20 cellular contexts compared by ENCODE assay signal in genomic region chr4:144574004-144574403, GRCh38.
DNase-seq lines count a peak whose midpoint lies in the region; ATAC-seq and TF ChIP-seq lines count a peak whose summit lies in the region.
"Had no signal": no experiment of that assay in that cellular context is flagged by ENCODE, and none has a peak within 500 bp of the region (broad histone marks: within the 10 kb centered on the region; RNA-seq: fewer than 3 reads in every experiment).

No MANE protein-coding gene starts in this region.

- no peaks in the 10 kb centered on the region for H3F3A ChIP-seq in Loucy (ENCODE audit: low read depth)

- TF ChIP-seq CTCF in mammary epithelial cell (conservative IDR thresholded peaks at IDR 0.05 in 1 of 2, IDR thresholded peaks at IDR 0.05 in 1 of 2; ENCODE audit: extremely low read depth in 1 of 2, insufficient read depth in 1 of 2, low read depth in 1 of 2, low read length in 2 of 2): no peak
- TF ChIP-seq CTCF in MCF 10A (IDR thresholded peaks at IDR 0.05; ENCODE audit: unreplicated experiment): no peak
- no peak for TF ChIP-seq CTCF in Loucy (conservative IDR thresholded peaks at IDR 0.05; ENCODE audit: low read length)

- no peaks in the 10 kb centered on the region for H3K4me1 Mint-ChIP-seq in MCF 10A (ENCODE audit: insufficient read depth, unreplicated experiment)
- peaks cover 7 to 30% of the 10 kb centered on the region in 2 donors for H3K4me1 Mint-ChIP-seq in stimulated activated naive B cell treated with anti-CD40 and anti-IgM and Interleukin-4, amounts not matched to agents 10 μg/mL and 1 μg/mL and 100 μg/mL, for 72 hours
- H3K4me1 Mint-ChIP-seq: activated CD4-positive, alpha-beta T cell treated with anti-CD3 and anti-CD28 coated beads, Interleukin-2, amount 10 ng/mL, durations not matched to agents 24 days and 14 days; T-helper 17 cell had no signal

- no peak overlapping the region for H3K9ac ChIP-seq in mammary epithelial cell (ENCODE audit: insufficient read depth, low read length)
- no peak overlapping the region for H3K9ac ChIP-seq in Loucy (ENCODE audit: low read depth, low read length, poor library complexity, severe bottlenecking)

- BruUV-seq in mammary epithelial cell (replicated peaks; lab: Mats Ljungman, UMichigan) (no TSS peak), MCF 10A (replicated peaks; lab: Mats Ljungman, UMichigan) (no TSS peak)

- CTCF ChIA-PET in mammary epithelial cell (lab: Charles Lee; ENCODE audit: low non-redundant PET): no interaction called here
- CTCF ChIA-PET in MCF 10A (lab: Yijun Ruan, JAX): no interaction called here

- ATAC-seq in HG02678 (IDR thresholded peaks at IDR 0.05; ENCODE audit: unreplicated experiment): peak; percentile 70
- ATAC-seq in stimulated activated naive B cell treated with anti-CD40 and anti-IgM and Interleukin-4, amounts not matched to agents 10 μg/mL and 1 μg/mL and 100 μg/mL, for 72 hours (replicated peaks): peak; percentile 95
- ATAC-seq: left ventricle myocardium superior; natural killer cell treated with Interleukin-12 subunit alpha and Interleukin-12 subunit beta and Interleukin-15 and Interleukin-18, amount 100 ng/mL, for 72 hours; T-helper 17 cell had no signal

- H3K9me3 ChIP-seq in mammary epithelial cell (replicated peaks; ENCODE audit: insufficient read depth, low read length) (no peaks in the 10 kb centered on the region), Loucy (ENCODE audit: insufficient read depth, low read depth, low read length) (no peaks in the 10 kb centered on the region)
- H3K9me3 ChIP-seq: esophagus squamous epithelium, Peyer's patch, tibial artery had no signal

- H2AFZ ChIP-seq in mammary epithelial cell (ENCODE audit: low read depth, low read length): peak overlapping the region; percentile 59
- no peak overlapping the region for H2AFZ ChIP-seq in Loucy (ENCODE audit: low read length)
- H2AFZ ChIP-seq: hepatocyte had no signal

- intact Hi-C loops in mammary epithelial cell (cut with micrococcal nuclease) (no loop called here), MCF 10A (cut with micrococcal nuclease) (loop anchor here (10.0 kb wide), 1 partner anchor 399 kb away; no protein-coding TSS in a partner anchor)

- H3K9me3 Mint-ChIP-seq in MCF 10A (ENCODE audit: unreplicated experiment): no peaks in the 10 kb centered on the region
- no peaks in the 10 kb centered on the region for H3K9me3 Mint-ChIP-seq in stimulated activated naive B cell treated with anti-CD40 and anti-IgM and Interleukin-4, amounts not matched to agents 10 μg/mL and 1 μg/mL and 100 μg/mL, for 72 hours
- H3K9me3 Mint-ChIP-seq: activated CD4-positive, alpha-beta T cell treated with anti-CD3 and anti-CD28 coated beads, Interleukin-2, amount 10 ng/mL, durations not matched to agents 24 days and 14 days; dendritic cell treated with granulocyte-macrophage colony-stimulating factor and Interleukin-4, amounts not matched to agents 40 ng/mL and 50 ng/mL, for 4 days; natural killer cell treated with Interleukin-12 subunit alpha and Interleukin-12 subunit beta and Interleukin-15 and Interleukin-18, amount 100 ng/mL, for 72 hours had no signal

- H3K36me3 ChIP-seq in mammary epithelial cell (ENCODE audit: insufficient read depth, low read length) (no peaks in the 10 kb centered on the region), Loucy (ENCODE audit: insufficient read depth, low read length) (no peaks in the 10 kb centered on the region)
- H3K36me3 ChIP-seq: esophagus squamous epithelium, Peyer's patch, tibial artery had no signal

- DNase-seq in mammary epithelial cell: no peak
- DNase-seq in MCF 10A (ENCODE audit: unreplicated experiment): no peak
- no peak for DNase-seq in stimulated activated naive B cell treated with anti-CD40 and anti-IgM and Interleukin-4, amounts not matched to agents 10 μg/mL and 1 μg/mL and 100 μg/mL, for 72 hours
- DNase-seq in cerebellar cortex (ENCODE audit: low spot score): no peak
- no peak for DNase-seq in DMS79 (lab: John Stamatoyannopoulos, UW)
- no peak for DNase-seq in activated CD4-positive, alpha-beta T cell treated with anti-CD3 and anti-CD28 coated beads for 4 hours
- DNase-seq: activated CD4-positive, alpha-beta T cell treated with anti-CD3 and anti-CD28 coated beads, Interleukin-2, amount 10 ng/mL, durations not matched to agents 24 days and 14 days; activated T-cell treated with anti-CD3 and anti-CD28 coated beads, Interleukin-2, amount 50 U/mL, for 48 hours; amniotic stem cell; esophagus squamous epithelium; left ventricle myocardium superior; NCI-H2171; Peyer's patch; T-helper 17 cell; tibial artery had no signal

- POLR2A ChIA-PET in MCF 10A (lab: Yijun Ruan, JAX): no interaction called here

- H4K20me1 ChIP-seq in mammary epithelial cell (ENCODE audit: insufficient read depth, low read length) (no peaks in the 10 kb centered on the region), Loucy (ENCODE audit: insufficient read depth, low read length, poor library complexity, severe bottlenecking) (no peaks in the 10 kb centered on the region)

- no peak overlapping the region for H3K4me3 Mint-ChIP-seq in MCF 10A (ENCODE audit: unreplicated experiment)
- no peak overlapping the region for H3K4me3 Mint-ChIP-seq in stimulated activated naive B cell treated with anti-CD40 and anti-IgM and Interleukin-4, amounts not matched to agents 10 μg/mL and 1 μg/mL and 100 μg/mL, for 72 hours
- H3K4me3 Mint-ChIP-seq: activated CD4-positive, alpha-beta T cell treated with anti-CD3 and anti-CD28 coated beads, Interleukin-2, amount 10 ng/mL, durations not matched to agents 24 days and 14 days; dendritic cell treated with granulocyte-macrophage colony-stimulating factor and Interleukin-4, amounts not matched to agents 40 ng/mL and 50 ng/mL, for 4 days; natural killer cell treated with Interleukin-12 subunit alpha and Interleukin-12 subunit beta and Interleukin-15 and Interleukin-18, amount 100 ng/mL, for 72 hours; T-helper 17 cell had no signal

- no peaks in the 10 kb centered on the region for H3K79me2 ChIP-seq in mammary epithelial cell (ENCODE audit: insufficient read depth, low read length)
- H3K79me2 ChIP-seq in Loucy (ENCODE audit: insufficient read depth, low read length): no peaks in the 10 kb centered on the region
- H3K79me2 ChIP-seq: hepatocyte had no signal

- in situ Hi-C loops in mammary epithelial cell (cut with MboI; ENCODE audit: low sequenced_read_pairs in 2 of 2): no loop called here

- dilution Hi-C loops in mammary epithelial cell (cut with HindIII; ENCODE audit: low sequenced_read_pairs): no loop called here

- H3K4me2 ChIP-seq in mammary epithelial cell (ENCODE audit: insufficient read depth, low read depth, low read length) (no peak overlapping the region), Loucy (ENCODE audit: low read depth, low read length, poor library complexity, severe bottlenecking) (peak overlapping the region; percentile 34)
- H3K4me2 ChIP-seq: hepatocyte had no signal

- H3K9me2 ChIP-seq in Loucy (replicated peaks; ENCODE audit: low read depth, low read length): no peaks in the 10 kb centered on the region

- 50% methylated on average over 1 of the region's 1 CpG for WGBS in mammary epithelial cell (ENCODE audit: low coverage, missing lambda C conversion rate)

- H3K27ac ChIP-seq in mammary epithelial cell (ENCODE audit: insufficient read depth, low read depth, low read length): no peak overlapping the region
- H3K27ac ChIP-seq: esophagus squamous epithelium, hepatocyte, Peyer's patch, tibial artery had no signal

- H3K4me1 ChIP-seq in mammary epithelial cell (ENCODE audit: insufficient read depth, low read length) (peaks cover 5% of the 10 kb centered on the region), Loucy (ENCODE audit: insufficient read depth, low read length, poor library complexity, severe bottlenecking) (peaks cover 26% of the 10 kb centered on the region)
- H3K4me1 ChIP-seq: esophagus squamous epithelium, Peyer's patch had no signal

- H3K36me3 Mint-ChIP-seq in MCF 10A (ENCODE audit: insufficient read depth, unreplicated experiment): no peaks in the 10 kb centered on the region
- no peaks in the 10 kb centered on the region for H3K36me3 Mint-ChIP-seq in stimulated activated naive B cell treated with anti-CD40 and anti-IgM and Interleukin-4, amounts not matched to agents 10 μg/mL and 1 μg/mL and 100 μg/mL, for 72 hours
- H3K36me3 Mint-ChIP-seq: natural killer cell treated with Interleukin-12 subunit alpha and Interleukin-12 subunit beta and Interleukin-15 and Interleukin-18, amount 100 ng/mL, for 72 hours had no signal

- H3K27me3 Mint-ChIP-seq in MCF 10A (ENCODE audit: insufficient read depth, unreplicated experiment): no peaks in the 10 kb centered on the region
- H3K27me3 Mint-ChIP-seq in stimulated activated naive B cell treated with anti-CD40 and anti-IgM and Interleukin-4, amounts not matched to agents 10 μg/mL and 1 μg/mL and 100 μg/mL, for 72 hours: no peaks in the 10 kb centered on the region
- H3K27me3 Mint-ChIP-seq: activated CD4-positive, alpha-beta T cell treated with anti-CD3 and anti-CD28 coated beads, Interleukin-2, amount 10 ng/mL, durations not matched to agents 24 days and 14 days; dendritic cell treated with granulocyte-macrophage colony-stimulating factor and Interleukin-4, amounts not matched to agents 40 ng/mL and 50 ng/mL, for 4 days; natural killer cell treated with Interleukin-12 subunit alpha and Interleukin-12 subunit beta and Interleukin-15 and Interleukin-18, amount 100 ng/mL, for 72 hours; T-helper 17 cell had no signal

- no peak overlapping the region for H3K4me3 ChIP-seq in mammary epithelial cell (replicated peaks in 1 of 3; ENCODE audit: insufficient read depth in 1 of 3, low read depth in 2 of 3, low read length in 3 of 3)
- no peak overlapping the region for H3K4me3 ChIP-seq in Loucy (ENCODE audit: low read length, poor library complexity, severe bottlenecking)
- H3K4me3 ChIP-seq: esophagus squamous epithelium, hepatocyte, Peyer's patch, tibial artery had no signal

- H3K27ac Mint-ChIP-seq in MCF 10A (ENCODE audit: low read depth, unreplicated experiment): no peak overlapping the region
- H3K27ac Mint-ChIP-seq in stimulated activated naive B cell treated with anti-CD40 and anti-IgM and Interleukin-4, amounts not matched to agents 10 μg/mL and 1 μg/mL and 100 μg/mL, for 72 hours: peak overlapping the region; percentile 62
- H3K27ac Mint-ChIP-seq: activated CD4-positive, alpha-beta T cell treated with anti-CD3 and anti-CD28 coated beads, Interleukin-2, amount 10 ng/mL, durations not matched to agents 24 days and 14 days; dendritic cell treated with granulocyte-macrophage colony-stimulating factor and Interleukin-4, amounts not matched to agents 40 ng/mL and 50 ng/mL, for 4 days; natural killer cell treated with Interleukin-12 subunit alpha and Interleukin-12 subunit beta and Interleukin-15 and Interleukin-18, amount 100 ng/mL, for 72 hours; T-helper 17 cell had no signal

- H3K27me3 ChIP-seq in mammary epithelial cell (ENCODE audit: insufficient read depth, low read length) (no peaks in the 10 kb centered on the region), Loucy (ENCODE audit: insufficient read depth, low read length, poor library complexity, severe bottlenecking) (no peaks in the 10 kb centered on the region)
- H3K27me3 ChIP-seq: esophagus squamous epithelium, hepatocyte, Peyer's patch, tibial artery had no signal
